ENCODE assay signal across 8 cellular contexts in the genomic region with DNA sequence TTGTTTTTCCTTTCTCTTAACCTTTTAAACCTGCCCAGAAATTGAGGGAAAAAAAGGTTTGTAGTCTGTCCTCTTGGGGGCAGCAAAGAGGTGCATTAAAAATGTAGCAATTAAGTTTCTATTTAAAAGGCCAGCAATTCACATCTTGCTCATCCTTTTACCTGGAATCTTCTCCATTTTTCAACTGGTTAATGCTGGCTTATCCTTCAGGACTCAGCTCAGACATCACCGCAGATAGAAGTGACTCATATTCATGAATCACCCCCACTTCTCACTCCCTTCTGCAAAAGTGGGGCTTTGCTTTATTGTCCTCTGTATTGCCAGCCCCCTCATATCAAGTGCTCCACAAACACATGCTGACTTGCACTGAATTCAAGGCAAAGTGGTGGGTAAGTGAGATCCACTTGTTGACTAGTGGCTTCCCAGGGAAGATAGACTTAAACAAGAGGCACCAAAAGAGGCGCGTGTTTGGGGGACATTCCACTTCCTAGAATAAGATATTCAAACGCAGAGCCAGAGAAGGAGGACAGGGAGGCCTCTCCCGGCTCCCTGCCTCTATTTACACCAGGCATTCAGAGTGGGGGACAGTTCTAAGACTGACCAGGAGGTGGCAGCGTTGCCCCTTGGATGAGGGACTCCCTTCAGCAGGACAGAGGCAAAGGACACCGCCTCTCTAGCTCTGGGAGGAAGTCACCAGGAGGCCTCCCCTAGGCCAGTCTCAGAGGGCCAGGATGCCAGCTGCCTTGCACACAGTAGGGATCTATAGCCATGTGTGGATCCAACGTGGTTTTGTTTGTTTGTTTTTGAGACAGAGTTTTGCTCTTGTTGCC. TPM values are rescaled to one million over a fixed set of nuclear protein-coding genes. Genes with fewer than 3 reads are reported as not detected.
DNase-seq lines count a peak whose midpoint lies in the region; ATAC-seq, FAIRE-seq and TF ChIP-seq lines count a peak whose summit lies in the region.

No MANE protein-coding gene starts in this region.

- peak; percentile 93 for FAIRE-seq in GM12892 (lab: Jason Lieb, UNC)

- DNase-seq in GM12892 (ENCODE audit: insufficient read length) (peak; percentile 60), NCI-H2227 treated with DMSO at 0.1 percent for 48 hours (lab: John Stamatoyannopoulos, UW) (peak; percentile 53), cerebellum (ENCODE audit: low spot score) (peak; percentile 64), kidney tubule cell (ENCODE audit: low spot score) (peak; percentile 81)
- DNase-seq in activated CD4-positive, CD25-positive, alpha-beta regulatory T cell treated with anti-CD3 and anti-CD28 coated beads, Interleukin-2, amount 50 U/mL, for 72 hours: peak; percentile 83
- peak; percentile 57 for DNase-seq in stimulated activated CD4-positive, alpha-beta T cell treated with anti-CD3 and anti-CD28 coated beads, Interleukin-2, amount 100 ng/mL, for 4 hours (ENCODE audit: low read depth)

- peak; percentile 68 for ATAC-seq in HG03095 (IDR thresholded peaks at IDR 0.05; ENCODE audit: unreplicated experiment)
- no peak for ATAC-seq in HG03469 (IDR thresholded peaks at IDR 0.05; ENCODE audit: unreplicated experiment)

- no peak for TF ChIP-seq POLR2A in GM12892 (IDR thresholded peaks at IDR 0.05; ENCODE audit: low read depth, low read length)

RNA-seq across cellular contexts. Expression of gene ZNF648, which starts 23.2 kb away (rescaled TPM):
- polyA plus RNA-seq in GM12892 (2012; ENCODE audit: missing spikeins): not detected
- total RNA-seq in cerebellum: 0.82 TPM
